Comparison of ENCODE assay signal across 8 cellular contexts in the genomic region with DNA sequence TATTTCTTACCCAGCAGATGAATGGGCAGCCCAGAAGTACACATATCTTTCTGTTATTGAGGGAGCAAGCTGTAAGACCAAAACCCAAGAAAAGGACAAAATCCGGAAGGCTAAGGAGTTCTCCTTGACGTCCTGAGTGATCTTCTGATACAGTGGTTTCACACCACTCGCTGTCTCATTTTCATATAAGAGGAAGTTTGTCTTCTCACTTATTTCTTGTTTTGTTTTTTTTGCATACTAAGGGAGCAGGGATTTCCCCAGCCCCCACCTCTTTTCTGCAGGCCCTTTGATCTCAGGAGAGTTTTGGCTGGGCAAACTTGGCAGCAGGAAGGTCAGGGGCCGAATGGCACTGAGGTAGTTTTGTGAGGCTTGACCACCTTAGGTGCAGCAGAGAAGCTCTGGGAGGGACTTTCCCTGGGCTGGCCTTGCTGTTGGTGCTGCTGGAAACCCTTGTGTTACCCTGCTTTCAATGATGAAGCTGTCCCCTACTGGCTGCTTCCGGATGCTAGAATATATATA.
DNase-seq lines count a peak whose midpoint lies in the region; ATAC-seq and TF ChIP-seq lines count a peak whose summit lies in the region.

No MANE protein-coding gene starts in this region.

- H3K27ac Mint-ChIP-seq in stimulated activated naive B cell treated with anti-CD40 and anti-IgM and Interleukin-4, amounts not matched to agents 10 μg/mL and 1 μg/mL and 100 μg/mL, for 72 hours = peak overlapping the region; percentile 80

- H3K36me3 ChIP-seq in WERI-Rb-1 = peaks cover 2% of the 10 kb centered on the region

- peak overlapping the region; percentile 23 to 33 for H3K4me3 Mint-ChIP-seq in stimulated activated naive B cell treated with anti-CD40 and anti-IgM and Interleukin-4, amounts not matched to agents 10 μg/mL and 1 μg/mL and 100 μg/mL, for 72 hours

- no peaks in the 10 kb centered on the region for H3K27me3 ChIP-seq in WERI-Rb-1 (ENCODE audit: insufficient read depth, low read depth, severe bottlenecking)

- peak; percentile 75 for DNase-seq in activated CD8-positive, alpha-beta memory T cell treated with anti-CD3 and anti-CD28 coated beads for 24 hours
- no peak for DNase-seq in activated CD8-positive, alpha-beta memory T cell treated with anti-CD3 and anti-CD28 coated beads, Interleukin-2, amount 50 U/mL, for 48 hours
- DNase-seq in activated CD4-positive, alpha-beta T cell treated with anti-CD3 and anti-CD28 coated beads, Interleukin-2, amount 50 U/mL, for 4 hours = peak; percentile 12 to 26
- DNase-seq in stimulated activated naive B cell treated with anti-CD40 and anti-IgM and Interleukin-4, amounts not matched to agents 10 μg/mL and 1 μg/mL and 100 μg/mL, for 72 hours = peak; percentile 74
- DNase-seq in WERI-Rb-1 (no peak), GM13976 (ENCODE audit: low spot score) (no peak)

- no peaks in the 10 kb centered on the region for H3K9me3 Mint-ChIP-seq in stimulated activated naive B cell treated with anti-CD40 and anti-IgM and Interleukin-4, amounts not matched to agents 10 μg/mL and 1 μg/mL and 100 μg/mL, for 72 hours

- no peaks in the 10 kb centered on the region for H3K27me3 Mint-ChIP-seq in stimulated activated naive B cell treated with anti-CD40 and anti-IgM and Interleukin-4, amounts not matched to agents 10 μg/mL and 1 μg/mL and 100 μg/mL, for 72 hours

- H3K4me1 Mint-ChIP-seq in stimulated activated naive B cell treated with anti-CD40 and anti-IgM and Interleukin-4, amounts not matched to agents 10 μg/mL and 1 μg/mL and 100 μg/mL, for 72 hours = peaks cover 29 to 41% of the 10 kb centered on the region in 2 donors

- in situ Hi-C loops in GM13976 (cut with MboI; ENCODE audit: low sequenced_read_pairs, unreplicated experiment) = loop anchor here (25.0 kb wide), 1 partner anchor 236 kb away; no protein-coding TSS in a partner anchor

- no peaks in the 10 kb centered on the region for H3K9me3 ChIP-seq in WERI-Rb-1 (ENCODE audit: severe bottlenecking)

- no peak overlapping the region for H3K27ac ChIP-seq in WERI-Rb-1

- no peak overlapping the region for H3K4me3 ChIP-seq in WERI-Rb-1 (ENCODE audit: low read depth, low read length)

- TF ChIP-seq CTCF in WERI-Rb-1 (IDR thresholded peaks at IDR 0.05; ENCODE audit: low read depth, low read length) (no peak), GM13976 (IDR thresholded peaks at IDR 0.05; ENCODE audit: borderline replicate concordance, control extremely low read depth, extremely low read depth, insufficient read depth, missing control alignments) (no peak)

- peak; percentile 38 for ATAC-seq in HG03045 (IDR thresholded peaks at IDR 0.05; ENCODE audit: unreplicated experiment)
- peak; percentile 64 to 83 for ATAC-seq in stimulated activated naive B cell treated with anti-CD40 and anti-IgM and Interleukin-4, amounts not matched to agents 10 μg/mL and 1 μg/mL and 100 μg/mL, for 72 hours (replicated peaks)
- ATAC-seq in HG03139 (IDR thresholded peaks at IDR 0.05; ENCODE audit: unreplicated experiment) = no peak

- no peaks in the 10 kb centered on the region for H3K36me3 Mint-ChIP-seq in stimulated activated naive B cell treated with anti-CD40 and anti-IgM and Interleukin-4, amounts not matched to agents 10 μg/mL and 1 μg/mL and 100 μg/mL, for 72 hours

Comparison
In these comparisons a context has a peak if more than half of its experiments do, and no peak if none do; other contexts are left out.
1. DNase-seq: peak in activated CD8-positive, alpha-beta memory T cell treated with anti-CD3 and anti-CD28 coated beads for 24 hours (single experiment), activated CD4-positive, alpha-beta T cell treated with anti-CD3 and anti-CD28 coated beads, Interleukin-2, amount 50 U/mL, for 4 hours (2 of 2) and stimulated activated naive B cell treated with anti-CD40 and anti-IgM and Interleukin-4, amounts not matched to agents 10 μg/mL and 1 μg/mL and 100 μg/mL, for 72 hours (single experiment); none in activated CD8-positive, alpha-beta memory T cell treated with anti-CD3 and anti-CD28 coated beads, Interleukin-2, amount 50 U/mL, for 48 hours (single experiment), WERI-Rb-1 (single experiment) and GM13976 (single experiment).